ENCODE assay signal across 12 cellular contexts in genomic region chr9:129763235-129763917, GRCh38. TPM values are rescaled to one million over a fixed set of nuclear protein-coding genes. Genes with fewer than 3 reads are reported as not detected.
DNase-seq lines count a peak whose midpoint lies in the region; ATAC-seq and TF ChIP-seq lines count a peak whose summit lies in the region.
"Had no signal": no experiment of that assay in that cellular context is flagged by ENCODE, and none has a peak within 500 bp of the region (broad histone marks: within the 10 kb centered on the region; RNA-seq: fewer than 3 reads in every experiment).

No MANE protein-coding gene starts in this region.

- peak overlapping the region; percentile 1 for H3K27ac Mint-ChIP-seq in osteocyte (ENCODE audit: unreplicated experiment)

- CTCF ChIA-PET in AG04450 (lab: Charles Lee) = interaction anchor here (1.1 to 1.8 kb wide), 4 partner anchors 13 to 37 kb away, joined by 4 to 10 read pairs (median 8); no protein-coding TSS in a partner anchor

- H2AFZ ChIP-seq in fibroblast of lung (ENCODE audit: low read length) = no peak overlapping the region

- no peaks in the 10 kb centered on the region for H3K36me3 ChIP-seq in Peyer's patch
- no peaks in the 10 kb centered on the region for H3K36me3 ChIP-seq in fibroblast of lung (ENCODE audit: control insufficient read depth, insufficient read depth, low read length)
- H3K36me3 ChIP-seq: BE2C had no signal

- no peaks in the 10 kb centered on the region for H3K79me2 ChIP-seq in fibroblast of lung (ENCODE audit: control insufficient read depth, insufficient read depth, low read length)

- H3K4me2 ChIP-seq in fibroblast of lung (ENCODE audit: extremely low read depth, insufficient read depth, low read length) = peak overlapping the region; percentile 7

- POLR2A ChIA-PET in AG04450 (lab: Yijun Ruan, JAX) = interaction anchor here (0.7 to 2.5 kb wide), 6 partner anchors 10 to 617 kb away, joined by 3 to 19 read pairs (median 6); partner anchors contain the start of genes ASB6 and PTGES

- no peaks in the 10 kb centered on the region for H3K9me3 Mint-ChIP-seq in osteocyte (ENCODE audit: unreplicated experiment)

- H3K27me3 Mint-ChIP-seq in osteocyte (ENCODE audit: unreplicated experiment) = no peaks in the 10 kb centered on the region

- peaks cover 0 to 3% (median 0%) of the 10 kb centered on the region in 4 donors for H3K4me1 ChIP-seq in Peyer's patch
- peaks cover 16% of the 10 kb centered on the region for H3K4me1 ChIP-seq in fibroblast of lung (ENCODE audit: control insufficient read depth, extremely low read depth, insufficient read depth, low read length)
- H3K4me1 ChIP-seq: BE2C had no signal

- intact Hi-C loops in posterior cingulate gyrus (cut with DNase I) = no loop called here

- H3K4me3 Mint-ChIP-seq in osteocyte (ENCODE audit: unreplicated experiment) = no peak overlapping the region

- H3K9me3 ChIP-seq in AG04450 (ENCODE audit: control insufficient read depth, insufficient read depth, low read length) = no peaks in the 10 kb centered on the region
- no peaks in the 10 kb centered on the region for H3K9me3 ChIP-seq in Peyer's patch
- H3K9me3 ChIP-seq in fibroblast of lung (ENCODE audit: control insufficient read depth, insufficient read depth, low read depth, low read length) = no peaks in the 10 kb centered on the region
- H3K9me3 ChIP-seq: BE2C had no signal

- H3K4me3 ChIP-seq in AG04450 (ENCODE audit: low read depth, low read length) = no peak overlapping the region
- no peak overlapping the region for H3K4me3 ChIP-seq in Peyer's patch
- H3K4me3 ChIP-seq in fibroblast of lung (replicated peaks in 1 of 4; ENCODE audit: control extremely low read depth in 1 of 4, insufficient read depth in 1 of 4, low read depth in 3 of 4, low read length in 4 of 4) = no peak overlapping the region

- peak overlapping the region; percentile 20 for H3K9ac ChIP-seq in fibroblast of lung (ENCODE audit: insufficient read depth, low read length)

- TF ChIP-seq CTCF in AG04450 (IDR thresholded peaks at IDR 0.05; ENCODE audit: low read depth, low read length) (no peak), Peyer's patch (IDR thresholded peaks at IDR 0.05) (no peak), fibroblast of lung (conservative IDR thresholded peaks at IDR 0.05 in 1 of 2, IDR thresholded peaks at IDR 0.05 in 1 of 2; ENCODE audit: low read depth in 1 of 2, low read length in 2 of 2) (no peak), osteocyte (IDR thresholded peaks at IDR 0.05) (no peak)

- H3K27ac ChIP-seq in AG04450 (ENCODE audit: low read depth, low read length) = peak overlapping the region; percentile 97
- peak overlapping the region; percentile 26 to 80 (median 58) for H3K27ac ChIP-seq in Peyer's patch
- H3K27ac ChIP-seq in fibroblast of lung (ENCODE audit: insufficient read depth, low read length) = peak overlapping the region; percentile 80

- H4K20me1 ChIP-seq in fibroblast of lung (ENCODE audit: control insufficient read depth, extremely low read depth, insufficient read depth, low read length) = no peaks in the 10 kb centered on the region

- H3K27me3 ChIP-seq in AG04450 (ENCODE audit: control insufficient read depth, insufficient read depth, low read length) (no peaks in the 10 kb centered on the region), Peyer's patch (no peaks in the 10 kb centered on the region), fibroblast of lung (ENCODE audit: control insufficient read depth, insufficient read depth, low read length) (no peaks in the 10 kb centered on the region)
- H3K27me3 ChIP-seq: BE2C had no signal

- TF ChIP-seq POLR2A in Peyer's patch (IDR thresholded peaks at IDR 0.05) = no peak

- DNase-seq in AG04450 (ENCODE audit: low read depth, low spot score) (peak; percentile 54), Peyer's patch (peak in 1 of 3 donors; percentile 55), fibroblast of lung (ENCODE audit: low read depth in 2 of 2) (peak; percentile 59 to 96), osteocyte (ENCODE audit: extremely low spot score, unreplicated experiment) (no peak), COLO829 (ENCODE audit: low spot score) (no peak), posterior cingulate gyrus (no peak), NAMALWA (ENCODE audit: low spot score) (no peak)
- DNase-seq: BE2C; NCI-H446; stimulated activated CD4-positive, alpha-beta T cell treated with anti-CD3 and anti-CD28 coated beads, Interleukin-4, amount 100 ng/mL, for 1 hour had no signal

- peaks cover 26% of the 10 kb centered on the region for H3K4me1 Mint-ChIP-seq in osteocyte (ENCODE audit: unreplicated experiment)

- no peaks in the 10 kb centered on the region for H3K36me3 Mint-ChIP-seq in osteocyte (ENCODE audit: unreplicated experiment)

- no peak for ATAC-seq in GM18873 (IDR thresholded peaks at IDR 0.05; ENCODE audit: low FRiP score, unreplicated experiment)

RNA-seq across cellular contexts. Expression of gene PTGES, which starts 10.5 kb away (rescaled TPM):
- polyA plus RNA-seq in AG04450 (2011; rRNA removed) = 17.0 and 21.4 TPM in 2 replicates
- polyA minus RNA-seq in AG04450 (2011; rRNA and poly(A)+ RNA removed) = 14.2 and 19.9 TPM in 2 replicates
- 1 to 10 TPM; 1.8 to 8.7 (median 6.8) TPM for total RNA-seq in Peyer's patch
- 9.6 and 16.7 TPM in 2 replicates for total RNA-seq in fibroblast of lung
- 8.8 and 13.3 TPM in 2 replicates for polyA plus RNA-seq in fibroblast of lung
- 9.3 and 11.7 TPM in 2 replicates for polyA plus RNA-seq in fibroblast of lung (2012)
- 20.8 and 28.6 TPM in 2 replicates for polyA minus RNA-seq in fibroblast of lung (ENCODE audit: low replicate concordance)
- total RNA-seq in osteocyte = 0.83 and 0.94 TPM in 2 replicates
- total RNA-seq: activated CD8-positive, alpha-beta memory T cell treated with anti-CD3 and anti-CD28 coated beads for 36 hours had no signal

RNA-seq across cellular contexts. Expression of gene TOR1B, which starts 39.6 kb away (rescaled TPM):
- 26.3 and 31.0 TPM in 2 replicates for polyA plus RNA-seq in AG04450 (2011; rRNA removed)
- 13.4 and 14.1 TPM in 2 replicates for polyA minus RNA-seq in AG04450 (2011; rRNA and poly(A)+ RNA removed)
- 10 to 100 TPM; 19.8 to 54.7 (median 44.5) TPM for total RNA-seq in Peyer's patch
- total RNA-seq in fibroblast of lung = 18.7 and 20.3 TPM in 2 replicates
- 29.5 and 33.6 TPM in 2 replicates for polyA plus RNA-seq in fibroblast of lung
- 21.6 and 25.4 TPM in 2 replicates for polyA plus RNA-seq in fibroblast of lung (2012)
- polyA minus RNA-seq in fibroblast of lung (ENCODE audit: low replicate concordance) = 11.3 and 14.3 TPM in 2 replicates
- 32.1 and 32.7 TPM in 2 replicates for total RNA-seq in osteocyte

Comparison
In these comparisons a context has a peak if more than half of its experiments do, and no peak if none do; other contexts are left out.
1. DNase-seq: peak in AG04450 (single experiment) and fibroblast of lung (2 of 2); none in osteocyte (single experiment), COLO829 (single experiment), posterior cingulate gyrus (0 of 10) and NAMALWA (single experiment).
2. Peak in every context shown above with its lines, with median percentiles within 50 percentile points of each other: H3K27ac ChIP-seq.